ENCODE assay signal across 8 cellular contexts in genomic region chr6:161373905-161374451, GRCh38.
DNase-seq lines count a peak whose midpoint lies in the region; ATAC-seq and TF ChIP-seq lines count a peak whose summit lies in the region.

No MANE protein-coding gene starts in this region.

- H3K4me3 ChIP-seq in WERI-Rb-1 (ENCODE audit: low read depth, low read length) = no peak overlapping the region

- DNase-seq in DMS114 treated with DMSO at 0.1 percent for 48 hours (lab: John Stamatoyannopoulos, UW; ENCODE audit: unreplicated experiment) (peak; percentile 12), NCI-H128 (lab: John Stamatoyannopoulos, UW; ENCODE audit: unreplicated experiment) (peak; percentile 68), WERI-Rb-1 (peak; percentile 66), caudate nucleus (lab: John Stamatoyannopoulos, UW) (peak in 47 of 61 donors; percentile 8 to 76 (median 43)), kidney tubule cell (ENCODE audit: low spot score) (peak; percentile 63)
- DNase-seq in stimulated activated CD4-positive, alpha-beta T cell treated with anti-CD3 and anti-CD28 coated beads, Interleukin-2, amount 100 ng/mL, for 48 hours = peak; percentile 69

- TF ChIP-seq CTCF in WERI-Rb-1 (IDR thresholded peaks at IDR 0.05; ENCODE audit: low read depth, low read length) = peak; percentile 85

- H3K27ac ChIP-seq in WERI-Rb-1 (no peak overlapping the region), caudate nucleus (ENCODE audit: low read depth, low read length) (no peak overlapping the region)

- no peaks in the 10 kb centered on the region for H3K27me3 ChIP-seq in WERI-Rb-1 (ENCODE audit: insufficient read depth, low read depth, severe bottlenecking)

- H3K36me3 ChIP-seq in WERI-Rb-1 = no peaks in the 10 kb centered on the region

- ATAC-seq in GM21619 (IDR thresholded peaks at IDR 0.05; ENCODE audit: unreplicated experiment) (peak; percentile 36), GM21737 (IDR thresholded peaks at IDR 0.05; ENCODE audit: unreplicated experiment) (no peak)

- H3K9me3 ChIP-seq in WERI-Rb-1 (ENCODE audit: severe bottlenecking) = no peaks in the 10 kb centered on the region

Comparison
In these comparisons a context has a peak if more than half of its experiments do, and no peak if none do; other contexts are left out.
1. DNase-seq: peak in every context shown above with its lines; median percentile 69 in stimulated activated CD4-positive, alpha-beta T cell treated with anti-CD3 and anti-CD28 coated beads, Interleukin-2, amount 100 ng/mL, for 48 hours; 68 in NCI-H128; 66 in WERI-Rb-1; 63 in kidney tubule cell; 43 in caudate nucleus; 12 in DMS114 treated with DMSO at 0.1 percent for 48 hours.